ENCODE assay signal across 24 cellular contexts in the genomic region with DNA sequence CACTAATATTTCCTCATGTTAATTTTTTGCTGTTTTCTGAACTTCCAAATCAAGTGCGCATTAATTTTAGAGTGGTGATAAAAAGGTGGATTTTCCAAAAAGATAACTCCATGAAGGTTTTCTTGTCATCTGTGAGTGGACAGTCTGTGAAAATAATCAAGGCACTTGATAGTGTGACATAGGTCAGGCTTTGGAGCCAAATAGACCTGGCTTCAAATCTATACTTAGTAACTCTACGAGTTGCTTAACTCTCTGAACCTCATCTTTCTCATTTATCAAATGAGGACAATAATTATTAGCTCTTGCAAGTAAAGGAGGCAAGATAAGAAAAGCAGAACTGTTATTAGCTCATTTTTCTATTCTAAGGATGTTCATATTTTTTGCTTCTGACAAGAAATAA.
"Had no signal": no experiment of that assay in that cellular context is flagged by ENCODE, and none has a peak within 500 bp of the region (broad histone marks: within the 10 kb centered on the region; RNA-seq: fewer than 3 reads in every experiment).

No MANE protein-coding gene starts in this region.

- H3K36me3 ChIP-seq: stomach, suprapubic skin, thoracic aorta, thyroid gland, tibial artery, tibial nerve, transverse colon, upper lobe of left lung, upper lobe of right lung, uterus, vagina had no signal

- H3K27ac ChIP-seq: stomach, suprapubic skin, testis, thoracic aorta, thyroid gland, tibial artery, tibial nerve, transverse colon, upper lobe of left lung, upper lobe of right lung, uterus, vagina had no signal

- H3K9me3 ChIP-seq: stomach, suprapubic skin, testis, thoracic aorta, thyroid gland, tibial artery, tibial nerve, transverse colon, upper lobe of left lung, upper lobe of right lung, uterus, vagina had no signal

- ATAC-seq: stimulated activated effector memory CD8-positive, alpha-beta T cell treated with anti-CD3 and anti-CD28 coated beads, Interleukin-12 subunit alpha, Interleukin-12 subunit beta, amount 100 ng/mL, for 72 hours; stimulated activated memory B cell treated with anti-CD40 and anti-IgM and Interleukin-4, amounts not matched to agents 10 μg/mL and 1 μg/mL and 100 μg/mL, for 72 hours; stimulated activated naive B cell treated with anti-CD40 and anti-IgM and Interleukin-4, amounts not matched to agents 10 μg/mL and 1 μg/mL and 100 μg/mL, for 72 hours; stimulated activated naive CD8-positive, alpha-beta T cell treated with anti-CD3 and anti-CD28 coated beads, Interleukin-15, amount 100 ng/mL, for 72 hours; stimulated activated naive CD8-positive, alpha-beta T cell treated with anti-CD3 and anti-CD28 coated beads, Interleukin-15, Interleukin-2, amounts not matched to agents 100 U/mL and 50 U/mL, for 24 hours; upper lobe of right lung had no signal

- H3K27me3 ChIP-seq: stomach, suprapubic skin, testis, thyroid gland, tibial artery, tibial nerve, transverse colon, upper lobe of left lung, upper lobe of right lung, uterus, vagina had no signal

- H3K4me1 ChIP-seq: stomach, suprapubic skin, testis, thyroid gland, tibial artery, tibial nerve, transverse colon, upper lobe of left lung, upper lobe of right lung, uterus, vagina had no signal

- H3K4me3 ChIP-seq: stomach, suprapubic skin, testis, thoracic aorta, thyroid gland, tibial artery, tibial nerve, transverse colon, upper lobe of left lung, upper lobe of right lung, uterus, vagina had no signal

- DNase-seq: stimulated activated CD4-positive, alpha-beta T cell treated with anti-CD3 and anti-CD28 coated beads, Interleukin-2, amount 100 ng/mL, for 48 hours; stimulated activated CD4-positive, alpha-beta T cell treated with anti-CD3 and anti-CD28 coated beads, Interleukin-4, amount 100 ng/mL, for 1 hour; stimulated activated CD4-positive, alpha-beta T cell treated with anti-CD3 and anti-CD28 coated beads, Interleukin-4, amount 100 ng/mL, for 24 hours; stimulated activated CD4-positive, alpha-beta T cell treated with anti-CD3 and anti-CD28 coated beads, Interleukin-4, amount 100 ng/mL, for 4 hours; stimulated activated CD8-positive, alpha-beta memory T cell treated with anti-CD3 and anti-CD28 coated beads, Interleukin-4, amount 100 ng/mL, for 48 hours; stimulated activated naive B cell treated with anti-CD40 and anti-IgM and Interleukin-4, amounts not matched to agents 10 μg/mL and 1 μg/mL and 100 μg/mL, for 72 hours; stimulated activated naive CD4-positive, alpha-beta T cell; stimulated activated naive CD4-positive, alpha-beta T cell treated with Interleukin-2 at 50 U/mL for 16 hours; stimulated activated naive CD8-positive, alpha-beta T cell treated with anti-CD3 and anti-CD28 coated beads, Interleukin-15, amount 100 ng/mL, for 72 hours; stimulated activated naive CD8-positive, alpha-beta T cell treated with anti-CD3 and anti-CD28 coated beads, Interleukin-15, Interleukin-2, amounts not matched to agents 100 U/mL and 50 U/mL, for 24 hours; stomach; testis; thyroid gland; tibial artery; transverse colon; upper lobe of left lung; upper lobe of right lung; uterus had no signal
